In genomic region chr7:155518633-155519032, GRCh38 we compare ENCODE assay signal across 7 cellular contexts. TPM values are rescaled to one million over a fixed set of nuclear protein-coding genes. Genes with fewer than 3 reads are reported as not detected.
"Had no signal": no experiment of that assay in that cellular context is flagged by ENCODE, and none has a peak within 500 bp of the region (broad histone marks: within the 10 kb centered on the region; RNA-seq: fewer than 3 reads in every experiment).

No MANE protein-coding gene starts in this region.

- H2AFZ ChIP-seq: GM23338 had no signal

- H3K9me3 Mint-ChIP-seq: H9 had no signal

- H3K4me3 ChIP-seq: GM23338, K562 had no signal

- H3K4me3 Mint-ChIP-seq: GM23338, H9 had no signal

- H3K4me1 Mint-ChIP-seq: GM23338, H9 had no signal

- H3K27ac Mint-ChIP-seq: GM23338, H9 had no signal

- ATAC-seq: GM23338, K562 had no signal

- DNase-seq: H9, HCEC 1CT, IMR-90 had no signal

- H3K4me2 ChIP-seq: GM23338 had no signal

RNA-seq across cellular contexts. Expression of gene CNPY1, which starts 27.7 kb away (rescaled TPM):
- total RNA-seq: GM23338, H1, H9, HT-29, IMR-90, K562 had no signal
- polyA plus RNA-seq: GM23338, H1, IMR-90, K562 had no signal
